8 cellular contexts compared by ENCODE assay signal in genomic region chr18:74290831-74291770, GRCh38. TPM values are rescaled to one million over a fixed set of nuclear protein-coding genes. Genes with fewer than 3 reads are reported as not detected.
DNase-seq lines count a peak whose midpoint lies in the region; ATAC-seq and TF ChIP-seq lines count a peak whose summit lies in the region.

No MANE protein-coding gene starts in this region.

- H3K4me1 ChIP-seq in KMS-11 (ENCODE audit: low read depth, poor library complexity, severe bottlenecking) = peaks cover 37% of the 10 kb centered on the region
- peaks cover 2 to 10% of the 10 kb centered on the region in 2 donors for H3K4me1 ChIP-seq in gastrocnemius medialis

- H3K9me3 ChIP-seq in gastrocnemius medialis = no peaks in the 10 kb centered on the region

- ATAC-seq in left ventricle myocardium superior (peak; percentile 57), gastrocnemius medialis (no peak), GM19328 (IDR thresholded peaks at IDR 0.05; ENCODE audit: unreplicated experiment) (no peak), GM19467 (IDR thresholded peaks at IDR 0.05; ENCODE audit: unreplicated experiment) (no peak)

- peak; percentile 15 for DNase-seq in GM06990 (ENCODE audit: extremely low read depth, insufficient read length)
- DNase-seq in activated gamma-delta T cell (lab: John Stamatoyannopoulos, UW) = peak; percentile 13
- DNase-seq in left ventricle myocardium superior = peak; percentile 65
- no peak for DNase-seq in gastrocnemius medialis
- DNase-seq in SKM-1 treated with dmso at 0.1 percent for 144 hours (lab: John Stamatoyannopoulos, UW; ENCODE audit: unreplicated experiment) = no peak

- H3K27me3 ChIP-seq in GM06990 (replicated peaks; ENCODE audit: control insufficient read depth, insufficient read depth, low read length) (no peaks in the 10 kb centered on the region), KMS-11 (ENCODE audit: insufficient read depth, low read depth) (no peaks in the 10 kb centered on the region), gastrocnemius medialis (no peaks in the 10 kb centered on the region)

- peak overlapping the region; percentile 72 for H3K4me2 ChIP-seq in KMS-11

- TF ChIP-seq CTCF in GM06990 (IDR thresholded peaks at IDR 0.05; ENCODE audit: insufficient read depth, low read length, poor library complexity, severe bottlenecking) = no peak
- no peak for TF ChIP-seq CTCF in KMS-11 (conservative IDR thresholded peaks at IDR 0.05; ENCODE audit: low read depth, low read length)
- TF ChIP-seq CTCF in gastrocnemius medialis (IDR thresholded peaks at IDR 0.05 in 4 of 5, conservative IDR thresholded peaks at IDR 0.05 in 1 of 5) = no peak

- in situ Hi-C loops in gastrocnemius medialis (cut with MboI; ENCODE audit: low sequenced_read_pairs in 4 of 4) = no loop called here

- H2AFZ ChIP-seq in KMS-11 (ENCODE audit: low read depth) = peak overlapping the region; percentile 99

- peak overlapping the region; percentile 59; the same call in 1 of the 2 replicates for H3K9ac ChIP-seq in KMS-11

- TF ChIP-seq POLR2A in gastrocnemius medialis (IDR thresholded peaks at IDR 0.05) = no peak

- H3K27ac ChIP-seq in KMS-11 (0 out of 2 replicates have a peak overlapping the region, but pooled peaks have one; percentile 23), gastrocnemius medialis (peak overlapping the region; percentile 57 to 83 (median 70))

- H3K36me3 ChIP-seq in GM06990 (ENCODE audit: control insufficient read depth, insufficient read depth, low read length) = no peaks in the 10 kb centered on the region
- H3K36me3 ChIP-seq in KMS-11 (ENCODE audit: insufficient read depth) = no peaks in the 10 kb centered on the region
- H3K36me3 ChIP-seq in gastrocnemius medialis = no peaks in the 10 kb centered on the region

- peaks cover 32% of the 10 kb centered on the region; the same call in 1 of the 2 replicates for H3K79me2 ChIP-seq in KMS-11 (ENCODE audit: insufficient read depth, low read depth)

- intact Hi-C loops in left ventricle myocardium superior (cut with micrococcal nuclease) (no loop called here), gastrocnemius medialis (cut with DNase I; ENCODE audit: low total_unique reads) (loop anchor here (5.0 to 10.0 kb wide), 2 partner anchors 306 to 914 kb away; partner anchors contain the start of genes PTGR3 and ZNF407)

- no peaks in the 10 kb centered on the region for H4K20me1 ChIP-seq in KMS-11 (ENCODE audit: insufficient read depth)

- H3K4me3 ChIP-seq in GM06990 (replicated peaks; ENCODE audit: low read depth, low read length) = peak overlapping the region; percentile 93
- H3K4me3 ChIP-seq in KMS-11 (IDR thresholded peaks at IDR 0.05; ENCODE audit: insufficient read depth, low read depth, low read length) = no peak overlapping the region
- H3K4me3 ChIP-seq in gastrocnemius medialis = peak overlapping the region; percentile 75 to 96 (median 94)

RNA-seq across cellular contexts. Expression of gene CYB5A, which starts 0.7 kb away (rescaled TPM):
- total RNA-seq in left ventricle myocardium superior = 103 TPM
- 10 to 100 TPM; 21.4 to 29.4 (median 23.4) TPM for total RNA-seq in gastrocnemius medialis

RNA-seq across cellular contexts. Expression of gene C18orf63, which starts 24.5 kb away (rescaled TPM):
- total RNA-seq in left ventricle myocardium superior = not detected
- not detected for total RNA-seq in gastrocnemius medialis

Comparison
In these comparisons a context has a peak if more than half of its experiments do, and no peak if none do; other contexts are left out.
1. DNase-seq: peak in GM06990 (single experiment), activated gamma-delta T cell (single experiment) and left ventricle myocardium superior (single experiment); none in gastrocnemius medialis (0 of 2) and SKM-1 treated with dmso at 0.1 percent for 144 hours (single experiment).